Comparison of ENCODE assay signal across 17 cellular contexts in genomic region chr9:35996358-35996970, GRCh38. TPM values are rescaled to one million over a fixed set of nuclear protein-coding genes. Genes with fewer than 3 reads are reported as not detected.
DNase-seq lines count a peak whose midpoint lies in the region; ATAC-seq and TF ChIP-seq lines count a peak whose summit lies in the region.
"Had no signal": no experiment of that assay in that cellular context is flagged by ENCODE, and none has a peak within 500 bp of the region (broad histone marks: within the 10 kb centered on the region; RNA-seq: fewer than 3 reads in every experiment).

No MANE protein-coding gene starts in this region.

- H3K4me3 ChIP-seq in fibroblast of the aortic adventitia (ENCODE audit: low read depth, low read length) (no peak overlapping the region), osteoblast (ENCODE audit: insufficient read depth, low read length) (no peak overlapping the region), tibial nerve (no peak overlapping the region)

- peak; percentile 62 for DNase-seq in ELF-1 (ENCODE audit: low read depth, low spot score)
- DNase-seq in RPMI7951 (ENCODE audit: low read depth): peak; percentile 24
- peak; percentile 15 for DNase-seq in fibroblast of the aortic adventitia (ENCODE audit: low read depth)
- DNase-seq in osteoblast (ENCODE audit: insufficient read length, low spot score, missing footprints): peak; percentile 46
- DNase-seq in tibial nerve (ENCODE audit: low spot score in 2 of 2): no peak
- no peak for DNase-seq in activated naive CD4-positive, alpha-beta T cell treated with anti-CD3 and anti-CD28 coated beads, Interleukin-2, amount 50 U/mL, for 72 hours (ENCODE audit: low spot score in 2 of 2)
- DNase-seq in globus pallidus (ENCODE audit: low spot score): no peak
- DNase-seq: activated B cell treated with CpG ODN at 0.5 μM for 24 hours; activated T-cell treated with anti-CD3 and anti-CD28 coated beads, Interleukin-2, amount 50 U/mL, for 48 hours; CD4-positive, CD25-positive, alpha-beta regulatory T cell; naive thymus-derived CD8-positive, alpha-beta T cell; NCI-H1105 treated with DMSO at 0.1 percent for 48 hours; NCI-H774 had no signal

- TF ChIP-seq CTCF in fibroblast of the aortic adventitia (IDR thresholded peaks at IDR 0.05; ENCODE audit: insufficient read depth, low read length) (no peak), osteoblast (IDR thresholded peaks at IDR 0.05; ENCODE audit: extremely low read depth, low read depth, low read length) (no peak), tibial nerve (IDR thresholded peaks at IDR 0.05) (no peak)

- WGBS in tibial nerve, 2 donors: 58 to 71% methylated on average over 1 of the region's 1 CpG

- H3K4me1 ChIP-seq in osteoblast (ENCODE audit: insufficient read depth, low read length): peaks cover 21% of the 10 kb centered on the region
- H3K4me1 ChIP-seq in tibial nerve: no peaks in the 10 kb centered on the region

- ATAC-seq in activated naive CD4-positive, alpha-beta T cell treated with anti-CD3 and anti-CD28 coated beads, Interleukin-2, amount 50 U/mL, for 72 hours: no peak
- no peak for ATAC-seq in GM21619 (IDR thresholded peaks at IDR 0.05; ENCODE audit: unreplicated experiment)
- ATAC-seq: naive thymus-derived CD8-positive, alpha-beta T cell; sciatic nerve had no signal

- TF ChIP-seq EP300 in tibial nerve (IDR thresholded peaks at IDR 0.05): no peak

- H3K9me3 ChIP-seq in osteoblast (ENCODE audit: low read depth, low read length) (no peaks in the 10 kb centered on the region), tibial nerve (peaks cover 0 to 8% (median 2%) of the 10 kb centered on the region in 4 donors)

- H3K4me2 ChIP-seq in osteoblast (ENCODE audit: insufficient read depth, low read length): peak overlapping the region; percentile 40

- H3K36me3 ChIP-seq in osteoblast (ENCODE audit: insufficient read depth, low read length): no peaks in the 10 kb centered on the region
- H3K36me3 ChIP-seq in tibial nerve: no peaks in the 10 kb centered on the region

- H3K79me2 ChIP-seq in osteoblast (ENCODE audit: insufficient read depth, low read length): no peaks in the 10 kb centered on the region

- peak overlapping the region; percentile 60 for H3K27ac ChIP-seq in osteoblast (ENCODE audit: low read depth, low read length)
- H3K27ac ChIP-seq in tibial nerve: no peak overlapping the region

- H3K36me3 Mint-ChIP-seq in activated naive CD4-positive, alpha-beta T cell treated with anti-CD3 and anti-CD28 coated beads, Interleukin-2, amount 50 U/mL, for 72 hours: peaks cover 0 to 12% of the 10 kb centered on the region in 2 donors
- H3K36me3 Mint-ChIP-seq: CD4-positive, CD25-positive, alpha-beta regulatory T cell had no signal

- TF ChIP-seq POLR2A in tibial nerve (IDR thresholded peaks at IDR 0.05): no peak

- no peaks in the 10 kb centered on the region for H3K9me3 Mint-ChIP-seq in activated naive CD4-positive, alpha-beta T cell treated with anti-CD3 and anti-CD28 coated beads, Interleukin-2, amount 50 U/mL, for 72 hours

- no peaks in the 10 kb centered on the region for H4K20me1 ChIP-seq in osteoblast (ENCODE audit: insufficient read depth, low read length)

- peak overlapping the region; percentile 40 for H2AFZ ChIP-seq in osteoblast (ENCODE audit: low read length)

- H3K27me3 ChIP-seq in osteoblast (ENCODE audit: insufficient read depth, low read length): no peaks in the 10 kb centered on the region
- H3K27me3 ChIP-seq in tibial nerve: no peaks in the 10 kb centered on the region

- no peak overlapping the region for H3K27ac Mint-ChIP-seq in activated naive CD4-positive, alpha-beta T cell treated with anti-CD3 and anti-CD28 coated beads, Interleukin-2, amount 50 U/mL, for 72 hours
- H3K27ac Mint-ChIP-seq: activated B cell treated with CpG ODN at 0.5 μM for 24 hours; CD4-positive, CD25-positive, alpha-beta regulatory T cell had no signal

RNA-seq across cellular contexts. Expression of gene OR2S2, which starts 38.5 kb away (rescaled TPM):
- not detected in 2 replicates for total RNA-seq in RPMI7951 (2014; rRNA removed; shearing (Covaris generic))
- total RNA-seq in fibroblast of the aortic adventitia (ENCODE audit: low replicate concordance): not detected in 2 replicates
- under 0.01 TPM in 2 replicates for total RNA-seq in osteoblast
- not detected for total RNA-seq in tibial nerve
- total RNA-seq in activated naive CD4-positive, alpha-beta T cell treated with anti-CD3 and anti-CD28 coated beads, Interleukin-2, amount 50 U/mL, for 72 hours: not detected
- total RNA-seq: activated B cell treated with CpG ODN at 0.5 μM for 24 hours; CD4-positive, CD25-positive, alpha-beta regulatory T cell; HT-29; naive thymus-derived CD8-positive, alpha-beta T cell; sciatic nerve; SK-MEL-5 had no signal

RNA-seq across cellular contexts. Expression of gene RECK, which starts 40.2 kb away (rescaled TPM):
- 12.4 and 12.9 TPM in 2 replicates for total RNA-seq in RPMI7951 (2014; rRNA removed; shearing (Covaris generic))
- total RNA-seq in fibroblast of the aortic adventitia (ENCODE audit: low replicate concordance) (30.1 and 61.8 TPM in 2 replicates), osteoblast (31.2 and 31.5 TPM in 2 replicates), tibial nerve (10 to 100 TPM; 15.6 to 24.1 (median 18.7) TPM)
- 1 to 10 TPM; 7.0 to 7.6 TPM for total RNA-seq in activated naive CD4-positive, alpha-beta T cell treated with anti-CD3 and anti-CD28 coated beads, Interleukin-2, amount 50 U/mL, for 72 hours
- total RNA-seq: HT-29 had no signal

Comparison
In these comparisons a context has a peak if more than half of its experiments do, and no peak if none do; other contexts are left out.
1. DNase-seq: peak in ELF-1 (single experiment), RPMI7951 (single experiment), fibroblast of the aortic adventitia (single experiment) and osteoblast (single experiment); none in tibial nerve (0 of 2), activated naive CD4-positive, alpha-beta T cell treated with anti-CD3 and anti-CD28 coated beads, Interleukin-2, amount 50 U/mL, for 72 hours (0 of 2) and globus pallidus (single experiment).